In the genomic region with DNA sequence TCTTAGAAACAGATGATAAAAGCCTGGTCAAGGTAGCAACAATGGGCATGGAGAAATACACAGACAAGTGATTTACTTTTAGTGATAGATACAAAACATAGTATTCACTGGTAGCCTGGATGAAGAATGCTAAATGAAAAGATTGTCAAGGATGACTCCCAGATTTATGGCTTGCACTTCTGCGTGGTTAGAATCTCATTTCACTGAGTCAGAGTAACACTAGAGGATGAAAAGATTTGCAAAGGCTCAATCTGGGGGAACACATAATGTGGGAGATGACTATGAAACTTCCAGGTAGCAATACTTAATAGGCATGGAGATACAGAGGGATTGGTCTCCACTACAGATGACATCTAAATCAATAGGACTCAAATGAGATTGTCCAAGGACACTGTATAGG, we compare ENCODE assay signal across 26 cellular contexts. TPM values are rescaled to one million over a fixed set of nuclear protein-coding genes. Genes with fewer than 3 reads are reported as not detected.
A peak's percentile ranks its signal among the peaks of the same experiment; 100 is the strongest.
DNase-seq lines count a peak whose midpoint lies in the region; ATAC-seq and TF ChIP-seq lines count a peak whose summit lies in the region.
"Had no signal": no experiment of that assay in that cellular context is flagged by ENCODE, and none has a peak within 500 bp of the region (broad histone marks: within the 10 kb centered on the region; RNA-seq: fewer than 3 reads in every experiment).

No MANE protein-coding gene starts in this region.

- H3K4me2 ChIP-seq in mammary epithelial cell (ENCODE audit: insufficient read depth, low read depth, low read length): no peak overlapping the region

- H3K4me1 ChIP-seq in mammary epithelial cell (ENCODE audit: insufficient read depth, low read length): no peaks in the 10 kb centered on the region
- no peaks in the 10 kb centered on the region for H3K4me1 ChIP-seq in breast epithelium

- no peak for TF ChIP-seq CTCF in mammary epithelial cell (conservative IDR thresholded peaks at IDR 0.05 in 1 of 2, IDR thresholded peaks at IDR 0.05 in 1 of 2; ENCODE audit: extremely low read depth in 1 of 2, insufficient read depth in 1 of 2, low read depth in 1 of 2, low read length in 2 of 2)
- TF ChIP-seq CTCF in breast epithelium (IDR thresholded peaks at IDR 0.05): no peak

- H4K20me1 ChIP-seq in mammary epithelial cell (ENCODE audit: insufficient read depth, low read length): no peaks in the 10 kb centered on the region

- no peaks in the 10 kb centered on the region for H3K27me3 Mint-ChIP-seq in activated T-helper 17 cell treated with anti-CD3 and anti-CD28 coated beads, Interleukin-2, amount 50 U/mL, for 72 hours
- H3K27me3 Mint-ChIP-seq: stimulated activated memory B cell treated with anti-CD40 and anti-IgM and Interleukin-4, amounts not matched to agents 10 μg/mL and 1 μg/mL and 100 μg/mL, for 72 hours had no signal

- dilution Hi-C loops in mammary epithelial cell (cut with HindIII; ENCODE audit: low sequenced_read_pairs): no loop called here

- no peak overlapping the region for H3K27ac ChIP-seq in mammary epithelial cell (ENCODE audit: insufficient read depth, low read depth, low read length)
- no peak overlapping the region for H3K27ac ChIP-seq in breast epithelium
- no peak overlapping the region for H3K27ac ChIP-seq in substantia nigra (ENCODE audit: low read depth, low read length, poor library complexity, severe bottlenecking)
- H3K27ac ChIP-seq: HL-60, left lung, psoas muscle, suprapubic skin, upper lobe of left lung had no signal

- peaks cover 32% of the 10 kb centered on the region for H3K36me3 Mint-ChIP-seq in activated T-helper 17 cell treated with anti-CD3 and anti-CD28 coated beads, Interleukin-2, amount 50 U/mL, for 72 hours (ENCODE audit: low read depth)
- H3K36me3 Mint-ChIP-seq: activated naive CD4-positive, alpha-beta T cell treated with anti-CD3 and anti-CD28 coated beads, Interleukin-2, amount 50 U/mL, for 72 hours had no signal

- H3K36me3 ChIP-seq in mammary epithelial cell (ENCODE audit: insufficient read depth, low read length) (no peaks in the 10 kb centered on the region), breast epithelium (no peaks in the 10 kb centered on the region)
- H3K36me3 ChIP-seq: left lung, suprapubic skin, upper lobe of left lung had no signal

- no peak for ATAC-seq in activated T-helper 17 cell treated with anti-CD3 and anti-CD28 coated beads, Interleukin-2, amount 50 U/mL, for 72 hours (replicated peaks)
- ATAC-seq: activated naive CD4-positive, alpha-beta T cell treated with anti-CD3 and anti-CD28 coated beads, Interleukin-2, amount 50 U/mL, for 72 hours; GM12878; stimulated activated memory B cell treated with anti-CD40 and anti-IgM and Interleukin-4, amounts not matched to agents 10 μg/mL and 1 μg/mL and 100 μg/mL, for 72 hours had no signal

- no peaks in the 10 kb centered on the region for H3K79me2 ChIP-seq in mammary epithelial cell (ENCODE audit: insufficient read depth, low read length)

- H3K9me3 Mint-ChIP-seq in activated T-helper 17 cell treated with anti-CD3 and anti-CD28 coated beads, Interleukin-2, amount 50 U/mL, for 72 hours: no peaks in the 10 kb centered on the region
- H3K9me3 Mint-ChIP-seq: activated naive CD4-positive, alpha-beta T cell treated with anti-CD3 and anti-CD28 coated beads, Interleukin-2, amount 50 U/mL, for 72 hours; stimulated activated memory B cell treated with anti-CD40 and anti-IgM and Interleukin-4, amounts not matched to agents 10 μg/mL and 1 μg/mL and 100 μg/mL, for 72 hours; T-helper 2 cell treated with Interferon-gamma antibody and Interleukin-4, amounts not matched to agents 5 μg/mL and 100 μg/mL, for 36 hours had no signal

- H2AFZ ChIP-seq in mammary epithelial cell (ENCODE audit: low read depth, low read length): no peak overlapping the region

- CTCF ChIA-PET in mammary epithelial cell (lab: Charles Lee; ENCODE audit: low non-redundant PET): no interaction called here

- in situ Hi-C loops in mammary epithelial cell (cut with MboI; ENCODE audit: low sequenced_read_pairs in 2 of 2): no loop called here

- no peaks in the 10 kb centered on the region for H3K9me3 ChIP-seq in mammary epithelial cell (replicated peaks; ENCODE audit: insufficient read depth, low read length)
- H3K9me3 ChIP-seq in breast epithelium: peaks cover under 1 to 5% of the 10 kb centered on the region in 2 donors
- H3K9me3 ChIP-seq: left lung, psoas muscle, suprapubic skin, upper lobe of left lung had no signal

- H3K9ac ChIP-seq in mammary epithelial cell (ENCODE audit: insufficient read depth, low read length): no peak overlapping the region

- H3K4me1 Mint-ChIP-seq in activated T-helper 17 cell treated with anti-CD3 and anti-CD28 coated beads, Interleukin-2, amount 50 U/mL, for 72 hours: peaks cover 28% of the 10 kb centered on the region

- BruUV-seq in mammary epithelial cell (replicated peaks; lab: Mats Ljungman, UMichigan): no TSS peak

- TF ChIP-seq POLR2A in breast epithelium (IDR thresholded peaks at IDR 0.05): no peak

- DNase-seq in mammary epithelial cell (peak; percentile 19), breast epithelium (ENCODE audit: low spot score in 2 of 2) (no peak), kidney tubule cell (ENCODE audit: low spot score) (peak; percentile 23), middle frontal gyrus (ENCODE audit: extremely low spot score, low spot score) (no peak), substantia nigra (lab: John Stamatoyannopoulos, UW) (no peak), RPMI8226 (no peak)
- no peak for DNase-seq in stimulated activated CD4-positive, alpha-beta T cell treated with anti-CD3 and anti-CD28 coated beads, Interleukin-4, amount 100 ng/mL, for 1 hour
- DNase-seq: activated effector memory CD4-positive, alpha-beta T cell treated with Interleukin-2 at 50 U/mL for 16 hours; DMS 273 treated with DMSO at 0.1 percent for 48 hours; effector CD8-positive, alpha-beta T cell; H7; KG1; left lung; MM.1S; NCI-H2029 treated with DMSO at 0.1 percent for 48 hours; NCI-H524 treated with DMSO at 0.1 percent for 48 hours; psoas muscle; stimulated activated CD4-positive, alpha-beta T cell treated with anti-CD3 and anti-CD28 coated beads, Interleukin-15, amount 100 ng/mL, for 24 hours; upper lobe of left lung had no signal

- intact Hi-C loops in mammary epithelial cell (cut with micrococcal nuclease): no loop called here
- intact Hi-C loops in breast epithelium (cut with DNase I; ENCODE audit: low total_unique reads): no loop called here

- WGBS in mammary epithelial cell (ENCODE audit: low coverage, missing lambda C conversion rate): 78% methylated on average over 1 of the region's 1 CpG

- peak overlapping the region; percentile 15 for H3K27ac Mint-ChIP-seq in activated T-helper 17 cell treated with anti-CD3 and anti-CD28 coated beads, Interleukin-2, amount 50 U/mL, for 72 hours
- H3K27ac Mint-ChIP-seq: stimulated activated memory B cell treated with anti-CD40 and anti-IgM and Interleukin-4, amounts not matched to agents 10 μg/mL and 1 μg/mL and 100 μg/mL, for 72 hours; T-helper 2 cell treated with Interferon-gamma antibody and Interleukin-4, amounts not matched to agents 5 μg/mL and 100 μg/mL, for 36 hours had no signal

- H3K4me3 ChIP-seq in mammary epithelial cell (replicated peaks in 1 of 3; ENCODE audit: insufficient read depth in 1 of 3, low read depth in 2 of 3, low read length in 3 of 3): no peak overlapping the region
- H3K4me3 ChIP-seq in breast epithelium: no peak overlapping the region
- H3K4me3 ChIP-seq: GM12878, left lung, psoas muscle, suprapubic skin, upper lobe of left lung had no signal

- no peaks in the 10 kb centered on the region for H3K27me3 ChIP-seq in mammary epithelial cell (ENCODE audit: insufficient read depth, low read length)
- H3K27me3 ChIP-seq in breast epithelium: no peaks in the 10 kb centered on the region
- H3K27me3 ChIP-seq: left lung, suprapubic skin, upper lobe of left lung had no signal

- H3K4me3 Mint-ChIP-seq in activated T-helper 17 cell treated with anti-CD3 and anti-CD28 coated beads, Interleukin-2, amount 50 U/mL, for 72 hours: no peak overlapping the region
- H3K4me3 Mint-ChIP-seq: stimulated activated memory B cell treated with anti-CD40 and anti-IgM and Interleukin-4, amounts not matched to agents 10 μg/mL and 1 μg/mL and 100 μg/mL, for 72 hours; T-helper 2 cell treated with Interferon-gamma antibody and Interleukin-4, amounts not matched to agents 5 μg/mL and 100 μg/mL, for 36 hours had no signal

RNA-seq across cellular contexts. Expression of gene AGTPBP1, which starts 38.4 kb away (rescaled TPM):
- total RNA-seq in mammary epithelial cell: 10 to 100 TPM; 12.9 to 18.3 TPM
- 6.2 TPM for polyA plus RNA-seq in mammary epithelial cell
- 33.5 TPM for polyA minus RNA-seq in mammary epithelial cell
- 10 to 100 TPM; 20.0 to 25.0 (median 21.8) TPM for total RNA-seq in breast epithelium
- total RNA-seq in activated T-helper 17 cell treated with anti-CD3 and anti-CD28 coated beads, Interleukin-2, amount 50 U/mL, for 72 hours: 10 to 100 TPM; 35.8 to 39.0 TPM

Comparison
In these comparisons a context has a peak if more than half of its experiments do, and no peak if none do; other contexts are left out.
1. DNase-seq: peak in mammary epithelial cell (single experiment) and kidney tubule cell (single experiment); none in breast epithelium (0 of 2), middle frontal gyrus (single experiment), substantia nigra (0 of 49), stimulated activated CD4-positive, alpha-beta T cell treated with anti-CD3 and anti-CD28 coated beads, Interleukin-4, amount 100 ng/mL, for 1 hour (single experiment) and RPMI8226 (single experiment).